1 cellular context compared by ENCODE assay signal in the genomic region with DNA sequence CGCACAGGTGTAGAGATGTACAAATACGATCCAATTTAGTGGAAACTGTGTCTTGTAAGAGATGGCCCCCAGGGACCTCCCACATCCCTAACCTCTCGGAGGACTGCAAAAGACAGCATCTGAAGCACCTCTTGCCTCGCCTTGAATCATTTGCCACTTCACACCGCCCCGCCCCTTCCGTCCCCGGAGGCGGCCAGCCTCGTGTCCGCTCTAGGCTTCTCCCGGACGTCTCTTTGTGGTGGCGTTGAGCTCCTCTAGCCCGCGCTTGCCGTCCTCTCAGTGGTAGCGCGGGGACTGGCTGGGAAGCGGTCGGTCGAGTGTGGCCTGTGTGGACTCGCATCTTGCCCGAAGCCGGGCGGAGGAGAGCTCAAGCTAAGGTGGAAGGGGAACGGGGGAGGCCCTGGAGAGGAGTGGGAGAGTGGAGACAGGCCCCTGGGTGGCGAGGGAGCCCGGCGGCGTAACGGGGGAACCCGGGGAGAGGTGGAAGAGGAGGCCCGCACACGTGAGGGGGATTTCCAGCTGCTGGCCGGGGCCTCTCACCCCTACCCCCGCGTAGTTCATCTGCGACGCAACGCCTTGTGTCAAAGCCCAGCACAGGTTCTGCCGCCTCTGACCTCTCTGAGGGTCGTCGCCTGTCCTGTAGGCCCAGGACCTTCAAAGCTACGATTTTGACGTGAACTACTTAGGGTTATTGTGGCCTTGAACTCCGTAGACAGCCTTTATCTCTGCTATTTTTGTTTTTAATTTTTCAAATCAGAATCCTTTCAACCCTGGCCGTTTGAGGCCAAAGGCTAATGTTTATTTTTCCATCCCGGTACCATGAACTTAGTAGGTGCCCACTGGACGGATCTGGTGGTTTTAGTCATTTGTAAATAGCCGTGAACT.
TF ChIP-seq lines count a peak whose summit lies in the region.

A gene (plus strand): TSS at position 279 of the 885 bp plus-strand sequence. CDS start 7,845 bp downstream, outside the sequence.

TF ChIP-seq in GM12878, 131 proteins besides CTCF, POLR2A, EP300 and RAD21 (continued from another document and continues in another):
- TF ChIP-seq, protein P1, sequence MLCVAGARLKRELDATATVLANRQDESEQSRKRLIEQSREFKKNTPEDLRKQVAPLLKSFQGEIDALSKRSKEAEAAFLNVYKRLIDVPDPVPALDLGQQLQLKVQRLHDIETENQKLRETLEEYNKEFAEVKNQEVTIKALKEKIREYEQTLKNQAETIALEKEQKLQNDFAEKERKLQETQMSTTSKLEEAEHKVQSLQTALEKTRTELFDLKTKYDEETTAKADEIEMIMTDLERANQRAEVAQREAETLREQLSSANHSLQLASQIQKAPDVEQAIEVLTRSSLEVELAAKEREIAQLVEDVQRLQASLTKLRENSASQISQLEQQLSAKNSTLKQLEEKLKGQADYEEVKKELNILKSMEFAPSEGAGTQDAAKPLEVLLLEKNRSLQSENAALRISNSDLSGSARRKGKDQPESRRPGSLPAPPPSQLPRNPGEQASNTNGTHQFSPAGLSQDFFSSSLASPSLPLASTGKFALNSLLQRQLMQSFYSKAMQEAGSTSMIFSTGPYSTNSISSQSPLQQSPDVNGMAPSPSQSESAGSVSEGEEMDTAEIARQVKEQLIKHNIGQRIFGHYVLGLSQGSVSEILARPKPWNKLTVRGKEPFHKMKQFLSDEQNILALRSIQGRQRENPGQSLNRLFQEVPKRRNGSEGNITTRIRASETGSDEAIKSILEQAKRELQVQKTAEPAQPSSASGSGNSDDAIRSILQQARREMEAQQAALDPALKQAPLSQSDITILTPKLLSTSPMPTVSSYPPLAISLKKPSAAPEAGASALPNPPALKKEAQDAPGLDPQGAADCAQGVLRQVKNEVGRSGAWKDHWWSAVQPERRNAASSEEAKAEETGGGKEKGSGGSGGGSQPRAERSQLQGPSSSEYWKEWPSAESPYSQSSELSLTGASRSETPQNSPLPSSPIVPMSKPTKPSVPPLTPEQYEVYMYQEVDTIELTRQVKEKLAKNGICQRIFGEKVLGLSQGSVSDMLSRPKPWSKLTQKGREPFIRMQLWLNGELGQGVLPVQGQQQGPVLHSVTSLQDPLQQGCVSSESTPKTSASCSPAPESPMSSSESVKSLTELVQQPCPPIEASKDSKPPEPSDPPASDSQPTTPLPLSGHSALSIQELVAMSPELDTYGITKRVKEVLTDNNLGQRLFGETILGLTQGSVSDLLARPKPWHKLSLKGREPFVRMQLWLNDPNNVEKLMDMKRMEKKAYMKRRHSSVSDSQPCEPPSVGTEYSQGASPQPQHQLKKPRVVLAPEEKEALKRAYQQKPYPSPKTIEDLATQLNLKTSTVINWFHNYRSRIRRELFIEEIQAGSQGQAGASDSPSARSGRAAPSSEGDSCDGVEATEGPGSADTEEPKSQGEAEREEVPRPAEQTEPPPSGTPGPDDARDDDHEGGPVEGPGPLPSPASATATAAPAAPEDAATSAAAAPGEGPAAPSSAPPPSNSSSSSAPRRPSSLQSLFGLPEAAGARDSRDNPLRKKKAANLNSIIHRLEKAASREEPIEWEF (IDR thresholded peaks at IDR 0.05; ENCODE audit: insufficient replicate concordance, low read depth, low read length) = no peak
- TF ChIP-seq SIX5 (IDR thresholded peaks at IDR 0.05; ENCODE audit: low read depth, low read length, severe bottlenecking) (peak; percentile 48), CBFB (IDR thresholded peaks at IDR 0.05; ENCODE audit: low read depth) (peak; percentile 92), CHD4 (IDR thresholded peaks at IDR 0.05) (no peak), DPF2 (IDR thresholded peaks at IDR 0.05) (peak; percentile 82; the same call in 1 of the 2 replicates), POLR2AphosphoS5 (IDR thresholded peaks at IDR 0.05; ENCODE audit: low read length) (peak; percentile 95), PAX8 (IDR thresholded peaks at IDR 0.05) (no peak), GATAD2B (conservative IDR thresholded peaks at IDR 0.05; ENCODE audit: low read depth) (peak; percentile 92; the same call in 1 of the 2 replicates), BACH1 (IDR thresholded peaks at IDR 0.05; ENCODE audit: borderline replicate concordance) (peak; percentile 87), SMC3 (IDR thresholded peaks at IDR 0.05; ENCODE audit: borderline replicate concordance, low read length) (no peak), CREM (IDR thresholded peaks at IDR 0.05; ENCODE audit: low read depth) (peak; percentile 70), PAX5 (IDR thresholded peaks at IDR 0.05; ENCODE audit: borderline replicate concordance, low read depth, low read length) (peak; percentile 46; the same call in 1 of the 2 replicates), ZSCAN29 (IDR thresholded peaks at IDR 0.05) (no peak), MYB (IDR thresholded peaks at IDR 0.05; ENCODE audit: borderline replicate concordance, low read depth, low read length) (peak; percentile 14; the same call in 1 of the 2 replicates), EZH2 (IDR thresholded peaks at IDR 0.05; ENCODE audit: borderline replicate concordance, control insufficient read depth, low read depth, low read length) (no peak), FOXK2 (IDR thresholded peaks at IDR 0.05) (no peak), NR2C2 (IDR thresholded peaks at IDR 0.05; ENCODE audit: borderline replicate concordance, control insufficient read depth, insufficient read length, low read depth) (no peak), MTA3 (IDR thresholded peaks at IDR 0.05; ENCODE audit: borderline replicate concordance, low read length) (no peak), RBBP5 (conservative IDR thresholded peaks at IDR 0.05) (no peak), ZNF24 (IDR thresholded peaks at IDR 0.05) (peak; percentile 74), SMAD1 (IDR thresholded peaks at IDR 0.05; ENCODE audit: low read depth, partially characterized antibody) (no peak), POU2F2 (IDR thresholded peaks at IDR 0.05; ENCODE audit: borderline replicate concordance, low read depth, low read length) (peak; percentile 85), NRF1 (conservative IDR thresholded peaks at IDR 0.05; ENCODE audit: low read depth, low read length) (no peak), FOS (IDR thresholded peaks at IDR 0.05; ENCODE audit: borderline replicate concordance, extremely low read depth, insufficient read length) (no peak), HDGF (IDR thresholded peaks at IDR 0.05) (peak; percentile 98), SUZ12 (IDR thresholded peaks at IDR 0.05; ENCODE audit: unreplicated experiment) (no peak), RAD51 (IDR thresholded peaks at IDR 0.05) (peak; percentile 79)
- TF ChIP-seq, protein P2, sequence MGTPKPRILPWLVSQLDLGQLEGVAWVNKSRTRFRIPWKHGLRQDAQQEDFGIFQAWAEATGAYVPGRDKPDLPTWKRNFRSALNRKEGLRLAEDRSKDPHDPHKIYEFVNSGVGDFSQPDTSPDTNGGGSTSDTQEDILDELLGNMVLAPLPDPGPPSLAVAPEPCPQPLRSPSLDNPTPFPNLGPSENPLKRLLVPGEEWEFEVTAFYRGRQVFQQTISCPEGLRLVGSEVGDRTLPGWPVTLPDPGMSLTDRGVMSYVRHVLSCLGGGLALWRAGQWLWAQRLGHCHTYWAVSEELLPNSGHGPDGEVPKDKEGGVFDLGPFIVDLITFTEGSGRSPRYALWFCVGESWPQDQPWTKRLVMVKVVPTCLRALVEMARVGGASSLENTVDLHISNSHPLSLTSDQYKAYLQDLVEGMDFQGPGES (IDR thresholded peaks at IDR 0.05) = 0 out of 2 replicates have a peak, but pooled peaks have one; percentile 50
- TF ChIP-seq, protein P3, sequence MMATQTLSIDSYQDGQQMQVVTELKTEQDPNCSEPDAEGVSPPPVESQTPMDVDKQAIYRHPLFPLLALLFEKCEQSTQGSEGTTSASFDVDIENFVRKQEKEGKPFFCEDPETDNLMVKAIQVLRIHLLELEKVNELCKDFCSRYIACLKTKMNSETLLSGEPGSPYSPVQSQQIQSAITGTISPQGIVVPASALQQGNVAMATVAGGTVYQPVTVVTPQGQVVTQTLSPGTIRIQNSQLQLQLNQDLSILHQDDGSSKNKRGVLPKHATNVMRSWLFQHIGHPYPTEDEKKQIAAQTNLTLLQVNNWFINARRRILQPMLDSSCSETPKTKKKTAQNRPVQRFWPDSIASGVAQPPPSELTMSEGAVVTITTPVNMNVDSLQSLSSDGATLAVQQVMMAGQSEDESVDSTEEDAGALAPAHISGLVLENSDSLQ (IDR thresholded peaks at IDR 0.05) = peak; percentile 36
- TF ChIP-seq, protein P4, sequence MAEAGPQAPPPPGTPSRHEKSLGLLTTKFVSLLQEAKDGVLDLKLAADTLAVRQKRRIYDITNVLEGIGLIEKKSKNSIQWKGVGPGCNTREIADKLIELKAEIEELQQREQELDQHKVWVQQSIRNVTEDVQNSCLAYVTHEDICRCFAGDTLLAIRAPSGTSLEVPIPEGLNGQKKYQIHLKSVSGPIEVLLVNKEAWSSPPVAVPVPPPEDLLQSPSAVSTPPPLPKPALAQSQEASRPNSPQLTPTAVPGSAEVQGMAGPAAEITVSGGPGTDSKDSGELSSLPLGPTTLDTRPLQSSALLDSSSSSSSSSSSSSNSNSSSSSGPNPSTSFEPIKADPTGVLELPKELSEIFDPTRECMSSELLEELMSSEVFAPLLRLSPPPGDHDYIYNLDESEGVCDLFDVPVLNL (IDR thresholded peaks at IDR 0.05; ENCODE audit: low read depth, low read length) = 0 out of 2 replicates have a peak, but pooled peaks have one; percentile 14
- TF ChIP-seq, protein P5, sequence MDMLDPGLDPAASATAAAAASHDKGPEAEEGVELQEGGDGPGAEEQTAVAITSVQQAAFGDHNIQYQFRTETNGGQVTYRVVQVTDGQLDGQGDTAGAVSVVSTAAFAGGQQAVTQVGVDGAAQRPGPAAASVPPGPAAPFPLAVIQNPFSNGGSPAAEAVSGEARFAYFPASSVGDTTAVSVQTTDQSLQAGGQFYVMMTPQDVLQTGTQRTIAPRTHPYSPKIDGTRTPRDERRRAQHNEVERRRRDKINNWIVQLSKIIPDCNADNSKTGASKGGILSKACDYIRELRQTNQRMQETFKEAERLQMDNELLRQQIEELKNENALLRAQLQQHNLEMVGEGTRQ (IDR thresholded peaks at IDR 0.05; ENCODE audit: borderline replicate concordance, low read depth, low read length) = peak; percentile 39
- TF ChIP-seq, protein P6, sequence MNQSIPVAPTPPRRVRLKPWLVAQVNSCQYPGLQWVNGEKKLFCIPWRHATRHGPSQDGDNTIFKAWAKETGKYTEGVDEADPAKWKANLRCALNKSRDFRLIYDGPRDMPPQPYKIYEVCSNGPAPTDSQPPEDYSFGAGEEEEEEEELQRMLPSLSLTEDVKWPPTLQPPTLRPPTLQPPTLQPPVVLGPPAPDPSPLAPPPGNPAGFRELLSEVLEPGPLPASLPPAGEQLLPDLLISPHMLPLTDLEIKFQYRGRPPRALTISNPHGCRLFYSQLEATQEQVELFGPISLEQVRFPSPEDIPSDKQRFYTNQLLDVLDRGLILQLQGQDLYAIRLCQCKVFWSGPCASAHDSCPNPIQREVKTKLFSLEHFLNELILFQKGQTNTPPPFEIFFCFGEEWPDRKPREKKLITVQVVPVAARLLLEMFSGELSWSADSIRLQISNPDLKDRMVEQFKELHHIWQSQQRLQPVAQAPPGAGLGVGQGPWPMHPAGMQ (IDR thresholded peaks at IDR 0.05; ENCODE audit: borderline replicate concordance) = no peak
- TF ChIP-seq, protein P7, sequence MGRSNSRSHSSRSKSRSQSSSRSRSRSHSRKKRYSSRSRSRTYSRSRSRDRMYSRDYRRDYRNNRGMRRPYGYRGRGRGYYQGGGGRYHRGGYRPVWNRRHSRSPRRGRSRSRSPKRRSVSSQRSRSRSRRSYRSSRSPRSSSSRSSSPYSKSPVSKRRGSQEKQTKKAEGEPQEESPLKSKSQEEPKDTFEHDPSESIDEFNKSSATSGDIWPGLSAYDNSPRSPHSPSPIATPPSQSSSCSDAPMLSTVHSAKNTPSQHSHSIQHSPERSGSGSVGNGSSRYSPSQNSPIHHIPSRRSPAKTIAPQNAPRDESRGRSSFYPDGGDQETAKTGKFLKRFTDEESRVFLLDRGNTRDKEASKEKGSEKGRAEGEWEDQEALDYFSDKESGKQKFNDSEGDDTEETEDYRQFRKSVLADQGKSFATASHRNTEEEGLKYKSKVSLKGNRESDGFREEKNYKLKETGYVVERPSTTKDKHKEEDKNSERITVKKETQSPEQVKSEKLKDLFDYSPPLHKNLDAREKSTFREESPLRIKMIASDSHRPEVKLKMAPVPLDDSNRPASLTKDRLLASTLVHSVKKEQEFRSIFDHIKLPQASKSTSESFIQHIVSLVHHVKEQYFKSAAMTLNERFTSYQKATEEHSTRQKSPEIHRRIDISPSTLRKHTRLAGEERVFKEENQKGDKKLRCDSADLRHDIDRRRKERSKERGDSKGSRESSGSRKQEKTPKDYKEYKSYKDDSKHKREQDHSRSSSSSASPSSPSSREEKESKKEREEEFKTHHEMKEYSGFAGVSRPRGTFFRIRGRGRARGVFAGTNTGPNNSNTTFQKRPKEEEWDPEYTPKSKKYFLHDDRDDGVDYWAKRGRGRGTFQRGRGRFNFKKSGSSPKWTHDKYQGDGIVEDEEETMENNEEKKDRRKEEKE (IDR thresholded peaks at IDR 0.05) = no peak
- TF ChIP-seq, protein P8, sequence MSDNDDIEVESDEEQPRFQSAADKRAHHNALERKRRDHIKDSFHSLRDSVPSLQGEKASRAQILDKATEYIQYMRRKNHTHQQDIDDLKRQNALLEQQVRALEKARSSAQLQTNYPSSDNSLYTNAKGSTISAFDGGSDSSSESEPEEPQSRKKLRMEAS (IDR thresholded peaks at IDR 0.05; ENCODE audit: low read depth, low read length) = peak; percentile 79
- TF ChIP-seq, protein P9, sequence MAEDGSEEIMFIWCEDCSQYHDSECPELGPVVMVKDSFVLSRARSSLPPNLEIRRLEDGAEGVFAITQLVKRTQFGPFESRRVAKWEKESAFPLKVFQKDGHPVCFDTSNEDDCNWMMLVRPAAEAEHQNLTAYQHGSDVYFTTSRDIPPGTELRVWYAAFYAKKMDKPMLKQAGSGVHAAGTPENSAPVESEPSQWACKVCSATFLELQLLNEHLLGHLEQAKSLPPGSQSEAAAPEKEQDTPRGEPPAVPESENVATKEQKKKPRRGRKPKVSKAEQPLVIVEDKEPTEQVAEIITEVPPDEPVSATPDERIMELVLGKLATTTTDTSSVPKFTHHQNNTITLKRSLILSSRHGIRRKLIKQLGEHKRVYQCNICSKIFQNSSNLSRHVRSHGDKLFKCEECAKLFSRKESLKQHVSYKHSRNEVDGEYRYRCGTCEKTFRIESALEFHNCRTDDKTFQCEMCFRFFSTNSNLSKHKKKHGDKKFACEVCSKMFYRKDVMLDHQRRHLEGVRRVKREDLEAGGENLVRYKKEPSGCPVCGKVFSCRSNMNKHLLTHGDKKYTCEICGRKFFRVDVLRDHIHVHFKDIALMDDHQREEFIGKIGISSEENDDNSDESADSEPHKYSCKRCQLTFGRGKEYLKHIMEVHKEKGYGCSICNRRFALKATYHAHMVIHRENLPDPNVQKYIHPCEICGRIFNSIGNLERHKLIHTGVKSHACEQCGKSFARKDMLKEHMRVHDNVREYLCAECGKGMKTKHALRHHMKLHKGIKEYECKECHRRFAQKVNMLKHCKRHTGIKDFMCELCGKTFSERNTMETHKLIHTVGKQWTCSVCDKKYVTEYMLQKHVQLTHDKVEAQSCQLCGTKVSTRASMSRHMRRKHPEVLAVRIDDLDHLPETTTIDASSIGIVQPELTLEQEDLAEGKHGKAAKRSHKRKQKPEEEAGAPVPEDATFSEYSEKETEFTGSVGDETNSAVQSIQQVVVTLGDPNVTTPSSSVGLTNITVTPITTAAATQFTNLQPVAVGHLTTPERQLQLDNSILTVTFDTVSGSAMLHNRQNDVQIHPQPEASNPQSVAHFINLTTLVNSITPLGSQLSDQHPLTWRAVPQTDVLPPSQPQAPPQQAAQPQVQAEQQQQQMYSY (CRISPR knock-in tag; IDR thresholded peaks at IDR 0.05) = no peak
